ENCODE assay signal across 9 cellular contexts in the genomic region with DNA sequence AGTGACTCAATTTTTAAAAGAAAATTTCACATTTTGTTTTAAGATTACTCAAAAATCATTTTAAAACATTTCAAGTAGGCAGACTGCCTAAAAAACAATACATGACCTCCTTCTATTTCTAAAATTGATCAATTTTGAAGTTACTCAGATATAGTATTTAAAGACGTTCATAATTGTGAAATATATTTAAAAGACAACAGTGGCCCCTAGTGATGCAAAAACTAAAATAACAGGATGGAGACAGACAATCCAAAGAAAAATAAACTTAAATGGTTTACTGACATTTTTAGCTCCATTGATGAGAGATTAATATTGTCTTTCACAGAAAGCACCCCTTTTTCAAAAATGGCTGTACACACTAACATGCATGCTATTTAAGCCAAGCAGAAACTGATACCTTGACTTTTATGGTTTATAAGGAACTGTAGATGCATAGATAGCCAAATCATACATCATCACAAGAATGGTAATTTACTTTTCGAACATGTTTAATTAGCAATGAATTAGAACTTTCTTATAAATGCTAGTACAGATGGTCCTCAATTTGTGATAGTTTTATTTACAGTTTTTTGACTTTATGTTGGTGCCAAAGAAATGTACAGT.
A peak's percentile ranks its signal among the peaks of the same experiment; 100 is the strongest.
DNase-seq lines count a peak whose midpoint lies in the region; ATAC-seq and TF ChIP-seq lines count a peak whose summit lies in the region.
"Had no signal": no experiment of that assay in that cellular context is flagged by ENCODE, and none has a peak within 500 bp of the region (broad histone marks: within the 10 kb centered on the region; RNA-seq: fewer than 3 reads in every experiment).

No MANE protein-coding gene starts in this region.

- no peak overlapping the region for H3K4ac ChIP-seq in mesendoderm (ENCODE audit: low read depth, low read length)

- no peak overlapping the region for H3K9ac ChIP-seq in mesendoderm (ENCODE audit: low read length)

- ATAC-seq in HG03097 (IDR thresholded peaks at IDR 0.05; ENCODE audit: low FRiP score, unreplicated experiment) (no peak), GM21528 (IDR thresholded peaks at IDR 0.05; ENCODE audit: low FRiP score, unreplicated experiment) (no peak), T-cell (replicated peaks in 1 of 4) (no peak)

- no peak overlapping the region for H2BK5ac ChIP-seq in mesendoderm (ENCODE audit: low read length)

- no peak overlapping the region for H4K8ac ChIP-seq in mesendoderm (ENCODE audit: low read depth, low read length)

- H2BK15ac ChIP-seq in mesendoderm (replicated peaks; ENCODE audit: low read depth): no peak overlapping the region

- H3K18ac ChIP-seq in mesendoderm (ENCODE audit: low read length): no peak overlapping the region

- no peaks in the 10 kb centered on the region for H3K36me3 Mint-ChIP-seq in T-cell

- no peaks in the 10 kb centered on the region for H3K4me1 Mint-ChIP-seq in T-cell

- POLR2A ChIA-PET in T-cell (lab: Charles Lee): no interaction called here

- no peak overlapping the region for H3K56ac ChIP-seq in mesendoderm (ENCODE audit: low read length)

- H3K27ac Mint-ChIP-seq in T-cell: no peak overlapping the region

- TF ChIP-seq CTCF in coronary artery (IDR thresholded peaks at IDR 0.05): peak; percentile 16

- WGBS in mesendoderm (ENCODE audit: extremely low coverage, insufficient coverage, low lambda C conversion rate): no CpG with 5 or more reads among the region's 2 CpGs

- H3K36me3 ChIP-seq in mesendoderm (ENCODE audit: control insufficient read depth, insufficient read depth, low read length): no peaks in the 10 kb centered on the region

- H2AK5ac ChIP-seq in mesendoderm (ENCODE audit: low read length): no peak overlapping the region

- no peak overlapping the region for H3K4me3 Mint-ChIP-seq in T-cell

- H3K79me2 ChIP-seq in mesendoderm (ENCODE audit: control insufficient read depth, insufficient read depth, low read length): no peaks in the 10 kb centered on the region

- peaks cover 0 to 3% (median 0%) of the 10 kb centered on the region in 3 donors for H3K9me3 Mint-ChIP-seq in T-cell

- H4K5ac ChIP-seq in mesendoderm (ENCODE audit: low read length): no peak overlapping the region

- no peak overlapping the region for H2BK120ac ChIP-seq in mesendoderm (ENCODE audit: low read depth, low read length)

- H3K4me1 ChIP-seq in mesendoderm (ENCODE audit: control insufficient read depth, low read depth, low read length): no peaks in the 10 kb centered on the region

- no peaks in the 10 kb centered on the region for H3K27me3 ChIP-seq in mesendoderm (ENCODE audit: insufficient read depth, low read length, poor library complexity)

- H3K27me3 Mint-ChIP-seq in T-cell: no peaks in the 10 kb centered on the region

- no peak overlapping the region for H3K4me3 ChIP-seq in coronary artery
- no peak overlapping the region for H3K4me3 ChIP-seq in mesendoderm (ENCODE audit: low read length)

- H3K27ac ChIP-seq in coronary artery (no peak overlapping the region), mesendoderm (ENCODE audit: low read depth, low read length) (no peak overlapping the region)

- CTCF ChIA-PET in T-cell (lab: Charles Lee): no interaction called here

- no peaks in the 10 kb centered on the region for H3K79me1 ChIP-seq in mesendoderm (ENCODE audit: low read length)

- H3K4me2 ChIP-seq in mesendoderm (ENCODE audit: low read length): no peak overlapping the region

- H3K23ac ChIP-seq in mesendoderm (ENCODE audit: low read length): no peak overlapping the region

- DNase-seq in COR-L47 (lab: John Stamatoyannopoulos, UW) (peak; percentile 7), NAMALWA (ENCODE audit: low spot score) (peak; percentile 20), coronary artery (ENCODE audit: low spot score) (no peak), mesendoderm (peak; percentile 12), T-cell (no peak), NCI-H187 (lab: John Stamatoyannopoulos, UW) (no peak)
- DNase-seq: NCI-H226 had no signal

Comparison
In these comparisons a context has a peak if more than half of its experiments do, and no peak if none do; other contexts are left out.
1. DNase-seq: peak in COR-L47 (single experiment), NAMALWA (single experiment) and mesendoderm (single experiment); none in coronary artery (single experiment), T-cell (0 of 34) and NCI-H187 (0 of 2).